In the genomic region with DNA sequence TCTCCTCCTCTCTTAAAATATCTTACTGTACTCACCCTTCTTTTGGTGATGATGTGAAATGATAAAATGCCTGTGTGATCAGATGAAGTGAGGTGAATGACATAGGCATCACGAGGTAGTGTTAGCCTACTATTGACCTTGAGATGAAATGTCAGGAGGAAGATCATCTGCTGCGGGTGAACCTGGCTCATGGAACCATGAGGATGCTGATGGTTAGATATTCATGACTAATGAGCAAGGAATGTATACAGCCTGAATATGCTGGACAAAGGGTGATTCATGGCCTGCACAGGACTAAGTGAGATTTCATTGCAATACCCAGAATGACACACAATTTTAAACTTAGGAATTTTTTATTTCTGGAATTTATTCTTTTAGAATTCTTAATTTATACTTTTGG, we compare ENCODE assay signal across 9 cellular contexts.
DNase-seq lines count a peak whose midpoint lies in the region; TF ChIP-seq lines count a peak whose summit lies in the region.
"Had no signal": no experiment of that assay in that cellular context is flagged by ENCODE, and none has a peak within 500 bp of the region (broad histone marks: within the 10 kb centered on the region; RNA-seq: fewer than 3 reads in every experiment).

No MANE protein-coding gene starts in this region.

- intact Hi-C loops in transverse colon (cut with DNase I; ENCODE audit: low total_unique reads): no loop called here

- in situ Hi-C loops in transverse colon (cut with MboI; ENCODE audit: low pct_ligation_motif_present in 1 of 4, low pct_unique_long_range_greater_than_20kb in 1 of 4, low sequenced_read_pairs in 3 of 4): no loop called here

- H3K4me1 ChIP-seq in transverse colon: peaks cover 4 to 42% (median 16%) of the 10 kb centered on the region in 4 donors

- TF ChIP-seq CTCF in transverse colon (IDR thresholded peaks at IDR 0.05): no peak

- no peaks in the 10 kb centered on the region for H3K27me3 ChIP-seq in transverse colon

- H3K4me3 Mint-ChIP-seq in activated CD4-positive, alpha-beta memory T cell treated with anti-CD3 and anti-CD28 coated beads, Interleukin-2, amount 10 ng/mL, durations not matched to agents 7 days and 5 days: no peak overlapping the region
- H3K4me3 Mint-ChIP-seq: dendritic cell treated with granulocyte-macrophage colony-stimulating factor and Interleukin-4, amounts not matched to agents 40 ng/mL and 50 ng/mL, for 4 days had no signal

- CTCF ChIA-PET in activated CD4-positive, alpha-beta memory T cell treated with anti-CD3 and anti-CD28 coated beads, Interleukin-2, amount 10 ng/mL, durations not matched to agents 7 days and 5 days (lab: Charles Lee): no interaction called here

- peaks cover 36% of the 10 kb centered on the region for H3K4me1 Mint-ChIP-seq in activated CD4-positive, alpha-beta memory T cell treated with anti-CD3 and anti-CD28 coated beads, Interleukin-2, amount 10 ng/mL, durations not matched to agents 7 days and 5 days

- peak overlapping the region in 3 of 4 donors; percentile 15 to 51 (median 30) for H3K27ac ChIP-seq in transverse colon

- H3K9me3 Mint-ChIP-seq in activated CD4-positive, alpha-beta memory T cell treated with anti-CD3 and anti-CD28 coated beads, Interleukin-2, amount 10 ng/mL, durations not matched to agents 7 days and 5 days: no peaks in the 10 kb centered on the region
- H3K9me3 Mint-ChIP-seq: dendritic cell treated with granulocyte-macrophage colony-stimulating factor and Interleukin-4, amounts not matched to agents 40 ng/mL and 50 ng/mL, for 4 days had no signal

- no peak overlapping the region for H3K27ac Mint-ChIP-seq in activated CD4-positive, alpha-beta memory T cell treated with anti-CD3 and anti-CD28 coated beads, Interleukin-2, amount 10 ng/mL, durations not matched to agents 7 days and 5 days
- H3K27ac Mint-ChIP-seq: dendritic cell treated with granulocyte-macrophage colony-stimulating factor and Interleukin-4, amounts not matched to agents 40 ng/mL and 50 ng/mL, for 4 days had no signal

- H3K36me3 ChIP-seq in transverse colon: no peaks in the 10 kb centered on the region

- H3K4me3 ChIP-seq in transverse colon: no peak overlapping the region

- no peaks in the 10 kb centered on the region for H3K27me3 Mint-ChIP-seq in activated CD4-positive, alpha-beta memory T cell treated with anti-CD3 and anti-CD28 coated beads, Interleukin-2, amount 10 ng/mL, durations not matched to agents 7 days and 5 days
- H3K27me3 Mint-ChIP-seq: dendritic cell treated with granulocyte-macrophage colony-stimulating factor and Interleukin-4, amounts not matched to agents 40 ng/mL and 50 ng/mL, for 4 days had no signal

- POLR2A ChIA-PET in activated CD4-positive, alpha-beta memory T cell treated with anti-CD3 and anti-CD28 coated beads, Interleukin-2, amount 10 ng/mL, durations not matched to agents 7 days and 5 days (lab: Charles Lee): no interaction called here

- no peak for TF ChIP-seq POLR2A in transverse colon (IDR thresholded peaks at IDR 0.05)

- DNase-seq in HT1080 (ENCODE audit: low read depth): peak; percentile 96
- DNase-seq in astrocyte of the hippocampus (ENCODE audit: low read depth, low spot score): peak; percentile 85
- DNase-seq in hepatic stellate cell (ENCODE audit: low spot score): peak; percentile 54
- no peak for DNase-seq in transverse colon
- no peak for DNase-seq in islet precursor cell
- no peak for DNase-seq in NCI-H2227 treated with DMSO at 0.1 percent for 48 hours (lab: John Stamatoyannopoulos, UW)
- DNase-seq in activated CD4-positive, alpha-beta memory T cell treated with anti-CD3 and anti-CD28 coated beads, Interleukin-2, amount 10 ng/mL, durations not matched to agents 7 days and 5 days: no peak
- no peak for DNase-seq in stimulated activated CD4-positive, alpha-beta T cell treated with anti-CD3 and anti-CD28 coated beads, Interleukin-4, amount 100 ng/mL, for 24 hours

- H3K9me3 ChIP-seq in transverse colon: no peaks in the 10 kb centered on the region

- no peak for TF ChIP-seq EP300 in transverse colon (IDR thresholded peaks at IDR 0.05; ENCODE audit: low read depth)

- peaks cover 7% of the 10 kb centered on the region for H3K36me3 Mint-ChIP-seq in activated CD4-positive, alpha-beta memory T cell treated with anti-CD3 and anti-CD28 coated beads, Interleukin-2, amount 10 ng/mL, durations not matched to agents 7 days and 5 days (ENCODE audit: low read depth)

- WGBS in transverse colon (ENCODE audit: low coverage in 1 of 2), 2 donors: 40 to 70% methylated on average over 1 to 2 of the region's 2 CpGs

Comparison
In these comparisons a context has a peak if more than half of its experiments do, and no peak if none do; other contexts are left out.
1. DNase-seq: peak in HT1080 (single experiment), astrocyte of the hippocampus (single experiment) and hepatic stellate cell (single experiment); none in transverse colon (single experiment), islet precursor cell (single experiment), NCI-H2227 treated with DMSO at 0.1 percent for 48 hours (single experiment), activated CD4-positive, alpha-beta memory T cell treated with anti-CD3 and anti-CD28 coated beads, Interleukin-2, amount 10 ng/mL, durations not matched to agents 7 days and 5 days (single experiment) and stimulated activated CD4-positive, alpha-beta T cell treated with anti-CD3 and anti-CD28 coated beads, Interleukin-4, amount 100 ng/mL, for 24 hours (single experiment).